In the genomic region with DNA sequence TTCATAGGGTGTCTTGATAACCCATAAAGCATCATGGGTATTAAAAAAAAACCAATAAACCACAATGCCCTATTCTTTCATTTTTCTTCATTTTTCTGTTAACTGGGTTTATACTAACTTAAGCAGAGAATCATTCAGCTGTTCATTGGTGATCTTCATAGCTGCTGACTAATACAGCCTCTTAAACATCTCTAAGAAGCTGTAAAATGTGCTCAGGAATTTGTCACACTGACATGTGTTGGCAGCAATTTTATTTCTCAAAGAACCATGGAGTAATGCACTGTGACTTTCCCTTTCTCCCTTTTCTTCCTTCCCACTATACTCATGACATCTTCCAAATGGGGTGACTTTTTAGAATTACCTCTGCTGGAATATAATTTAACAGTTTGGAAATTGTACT, we compare ENCODE assay signal across 2 cellular contexts.
TF ChIP-seq lines count a peak whose summit lies in the region.

No MANE protein-coding gene starts in this region.

TF ChIP-seq in SK-N-SH treated with all-trans-retinoic acid at 6 μM for 48 hours, 23 proteins besides CTCF, POLR2A, EP300 and RAD21 (continued from another document):
- TF ChIP-seq, protein P1, sequence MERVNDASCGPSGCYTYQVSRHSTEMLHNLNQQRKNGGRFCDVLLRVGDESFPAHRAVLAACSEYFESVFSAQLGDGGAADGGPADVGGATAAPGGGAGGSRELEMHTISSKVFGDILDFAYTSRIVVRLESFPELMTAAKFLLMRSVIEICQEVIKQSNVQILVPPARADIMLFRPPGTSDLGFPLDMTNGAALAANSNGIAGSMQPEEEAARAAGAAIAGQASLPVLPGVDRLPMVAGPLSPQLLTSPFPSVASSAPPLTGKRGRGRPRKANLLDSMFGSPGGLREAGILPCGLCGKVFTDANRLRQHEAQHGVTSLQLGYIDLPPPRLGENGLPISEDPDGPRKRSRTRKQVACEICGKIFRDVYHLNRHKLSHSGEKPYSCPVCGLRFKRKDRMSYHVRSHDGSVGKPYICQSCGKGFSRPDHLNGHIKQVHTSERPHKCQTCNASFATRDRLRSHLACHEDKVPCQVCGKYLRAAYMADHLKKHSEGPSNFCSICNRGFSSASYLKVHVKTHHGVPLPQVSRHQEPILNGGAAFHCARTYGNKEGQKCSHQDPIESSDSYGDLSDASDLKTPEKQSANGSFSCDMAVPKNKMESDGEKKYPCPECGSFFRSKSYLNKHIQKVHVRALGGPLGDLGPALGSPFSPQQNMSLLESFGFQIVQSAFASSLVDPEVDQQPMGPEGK (CRISPR knock-in tag; IDR thresholded peaks at IDR 0.05; ENCODE audit: borderline replicate concordance) = no peak

TF ChIP-seq in SK-N-SH, 30 proteins besides CTCF, POLR2A, EP300 and RAD21:
- TF ChIP-seq, protein P2, sequence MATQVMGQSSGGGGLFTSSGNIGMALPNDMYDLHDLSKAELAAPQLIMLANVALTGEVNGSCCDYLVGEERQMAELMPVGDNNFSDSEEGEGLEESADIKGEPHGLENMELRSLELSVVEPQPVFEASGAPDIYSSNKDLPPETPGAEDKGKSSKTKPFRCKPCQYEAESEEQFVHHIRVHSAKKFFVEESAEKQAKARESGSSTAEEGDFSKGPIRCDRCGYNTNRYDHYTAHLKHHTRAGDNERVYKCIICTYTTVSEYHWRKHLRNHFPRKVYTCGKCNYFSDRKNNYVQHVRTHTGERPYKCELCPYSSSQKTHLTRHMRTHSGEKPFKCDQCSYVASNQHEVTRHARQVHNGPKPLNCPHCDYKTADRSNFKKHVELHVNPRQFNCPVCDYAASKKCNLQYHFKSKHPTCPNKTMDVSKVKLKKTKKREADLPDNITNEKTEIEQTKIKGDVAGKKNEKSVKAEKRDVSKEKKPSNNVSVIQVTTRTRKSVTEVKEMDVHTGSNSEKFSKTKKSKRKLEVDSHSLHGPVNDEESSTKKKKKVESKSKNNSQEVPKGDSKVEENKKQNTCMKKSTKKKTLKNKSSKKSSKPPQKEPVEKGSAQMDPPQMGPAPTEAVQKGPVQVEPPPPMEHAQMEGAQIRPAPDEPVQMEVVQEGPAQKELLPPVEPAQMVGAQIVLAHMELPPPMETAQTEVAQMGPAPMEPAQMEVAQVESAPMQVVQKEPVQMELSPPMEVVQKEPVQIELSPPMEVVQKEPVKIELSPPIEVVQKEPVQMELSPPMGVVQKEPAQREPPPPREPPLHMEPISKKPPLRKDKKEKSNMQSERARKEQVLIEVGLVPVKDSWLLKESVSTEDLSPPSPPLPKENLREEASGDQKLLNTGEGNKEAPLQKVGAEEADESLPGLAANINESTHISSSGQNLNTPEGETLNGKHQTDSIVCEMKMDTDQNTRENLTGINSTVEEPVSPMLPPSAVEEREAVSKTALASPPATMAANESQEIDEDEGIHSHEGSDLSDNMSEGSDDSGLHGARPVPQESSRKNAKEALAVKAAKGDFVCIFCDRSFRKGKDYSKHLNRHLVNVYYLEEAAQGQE (IDR thresholded peaks at IDR 0.05; ENCODE audit: low read depth, low read length) = no peak
- TF ChIP-seq FOXJ3 (CRISPR knock-in tag; IDR thresholded peaks at IDR 0.05) (no peak), GATA2 (CRISPR knock-in tag; IDR thresholded peaks at IDR 0.05) (no peak), RXRA (IDR thresholded peaks at IDR 0.05; ENCODE audit: borderline replicate concordance, low read depth) (no peak), MEF2A (IDR thresholded peaks at IDR 0.05; ENCODE audit: borderline replicate concordance, low read depth) (no peak), RFX5 (IDR thresholded peaks at IDR 0.05; ENCODE audit: low read length) (no peak), FOSL2 (IDR thresholded peaks at IDR 0.05; ENCODE audit: borderline replicate concordance, low read depth) (no peak), SMC3 (IDR thresholded peaks at IDR 0.05; ENCODE audit: low read depth, low read length) (no peak), YY1 (IDR thresholded peaks at IDR 0.05; ENCODE audit: low read depth) (no peak), RCOR1 (IDR thresholded peaks at IDR 0.05; ENCODE audit: low read length) (no peak), TAF1 (IDR thresholded peaks at IDR 0.05; ENCODE audit: borderline replicate concordance, low read depth, low read length) (no peak), FOXM1 (IDR thresholded peaks at IDR 0.05; ENCODE audit: low read depth) (no peak), TEAD4 (IDR thresholded peaks at IDR 0.05; ENCODE audit: borderline replicate concordance, insufficient read depth) (no peak), EZH2phosphoT487 (IDR thresholded peaks at IDR 0.05; ENCODE audit: borderline replicate concordance, low read depth) (no peak), GABPA (IDR thresholded peaks at IDR 0.05; ENCODE audit: low read depth) (no peak)
- TF ChIP-seq, protein P3, sequence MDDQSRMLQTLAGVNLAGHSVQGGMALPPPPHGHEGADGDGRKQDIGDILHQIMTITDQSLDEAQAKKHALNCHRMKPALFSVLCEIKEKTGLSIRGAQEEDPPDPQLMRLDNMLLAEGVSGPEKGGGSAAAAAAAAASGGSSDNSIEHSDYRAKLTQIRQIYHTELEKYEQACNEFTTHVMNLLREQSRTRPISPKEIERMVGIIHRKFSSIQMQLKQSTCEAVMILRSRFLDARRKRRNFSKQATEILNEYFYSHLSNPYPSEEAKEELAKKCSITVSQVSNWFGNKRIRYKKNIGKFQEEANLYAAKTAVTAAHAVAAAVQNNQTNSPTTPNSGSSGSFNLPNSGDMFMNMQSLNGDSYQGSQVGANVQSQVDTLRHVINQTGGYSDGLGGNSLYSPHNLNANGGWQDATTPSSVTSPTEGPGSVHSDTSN (IDR thresholded peaks at IDR 0.05) = no peak
- TF ChIP-seq, protein P4, sequence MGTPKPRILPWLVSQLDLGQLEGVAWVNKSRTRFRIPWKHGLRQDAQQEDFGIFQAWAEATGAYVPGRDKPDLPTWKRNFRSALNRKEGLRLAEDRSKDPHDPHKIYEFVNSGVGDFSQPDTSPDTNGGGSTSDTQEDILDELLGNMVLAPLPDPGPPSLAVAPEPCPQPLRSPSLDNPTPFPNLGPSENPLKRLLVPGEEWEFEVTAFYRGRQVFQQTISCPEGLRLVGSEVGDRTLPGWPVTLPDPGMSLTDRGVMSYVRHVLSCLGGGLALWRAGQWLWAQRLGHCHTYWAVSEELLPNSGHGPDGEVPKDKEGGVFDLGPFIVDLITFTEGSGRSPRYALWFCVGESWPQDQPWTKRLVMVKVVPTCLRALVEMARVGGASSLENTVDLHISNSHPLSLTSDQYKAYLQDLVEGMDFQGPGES (IDR thresholded peaks at IDR 0.05; ENCODE audit: low read depth, low read length) = no peak
- TF ChIP-seq, protein P5, sequence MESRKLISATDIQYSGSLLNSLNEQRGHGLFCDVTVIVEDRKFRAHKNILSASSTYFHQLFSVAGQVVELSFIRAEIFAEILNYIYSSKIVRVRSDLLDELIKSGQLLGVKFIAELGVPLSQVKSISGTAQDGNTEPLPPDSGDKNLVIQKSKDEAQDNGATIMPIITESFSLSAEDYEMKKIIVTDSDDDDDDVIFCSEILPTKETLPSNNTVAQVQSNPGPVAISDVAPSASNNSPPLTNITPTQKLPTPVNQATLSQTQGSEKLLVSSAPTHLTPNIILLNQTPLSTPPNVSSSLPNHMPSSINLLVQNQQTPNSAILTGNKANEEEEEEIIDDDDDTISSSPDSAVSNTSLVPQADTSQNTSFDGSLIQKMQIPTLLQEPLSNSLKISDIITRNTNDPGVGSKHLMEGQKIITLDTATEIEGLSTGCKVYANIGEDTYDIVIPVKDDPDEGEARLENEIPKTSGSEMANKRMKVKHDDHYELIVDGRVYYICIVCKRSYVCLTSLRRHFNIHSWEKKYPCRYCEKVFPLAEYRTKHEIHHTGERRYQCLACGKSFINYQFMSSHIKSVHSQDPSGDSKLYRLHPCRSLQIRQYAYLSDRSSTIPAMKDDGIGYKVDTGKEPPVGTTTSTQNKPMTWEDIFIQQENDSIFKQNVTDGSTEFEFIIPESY (IDR thresholded peaks at IDR 0.05; ENCODE audit: borderline replicate concordance, low read depth) = no peak
